24 cellular contexts compared by ENCODE assay signal in the genomic region with DNA sequence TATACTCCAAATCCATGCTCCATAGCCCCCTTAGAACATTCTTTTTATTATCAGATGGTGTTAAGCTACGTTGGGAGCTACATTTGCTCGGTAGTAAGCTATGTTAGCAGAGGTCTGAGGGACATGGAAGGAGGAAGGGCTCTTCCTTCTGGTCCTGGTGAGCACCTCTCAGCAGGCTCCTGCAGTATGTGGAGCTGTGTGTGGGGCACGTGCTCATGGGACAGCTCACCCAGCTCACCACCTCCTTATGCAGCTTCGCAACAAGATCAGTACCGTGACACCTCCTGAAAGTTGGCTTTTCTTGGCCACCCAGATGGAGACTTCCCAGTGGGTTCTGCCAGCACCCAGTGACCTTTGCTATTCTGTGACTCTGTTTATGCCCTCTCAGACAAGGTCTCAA.
"Had no signal": no experiment of that assay in that cellular context is flagged by ENCODE, and none has a peak within 500 bp of the region (broad histone marks: within the 10 kb centered on the region; RNA-seq: fewer than 3 reads in every experiment).

No MANE protein-coding gene starts in this region.

- DNase-seq: activated B cell treated with CpG ODN at 0.5 μM for 24 hours; activated CD8-positive, alpha-beta T cell treated with anti-CD3 and anti-CD28 coated beads, Interleukin-2, amount 10 ng/mL, durations not matched to agents 7 days and 5 days; activated naive CD4-positive, alpha-beta T cell; activated T-cell treated with anti-CD3 and anti-CD28 coated beads for 4 hours; activated T-cell treated with anti-CD3 and anti-CD28 coated beads, Interleukin-2, amount 50 U/mL, for 72 hours; anterior cingulate cortex; dermis blood vessel endothelial cell; effector CD4-positive, alpha-beta T cell; esophagus squamous epithelium; foreskin melanocyte; heart right ventricle; kidney glomerular epithelial cell; lower lobe of right lung; mesenchymal stem cell; posterior cingulate gyrus; right lobe of liver; stimulated activated CD4-positive, alpha-beta T cell treated with anti-CD3 and anti-CD28 coated beads, Interleukin-2, amount 100 ng/mL, for 48 hours; stimulated activated naive CD4-positive, alpha-beta T cell treated with Interleukin-2 at 50 U/mL for 16 hours; uterus had no signal

- H3K27me3 Mint-ChIP-seq: activated B cell treated with CpG ODN at 0.5 μM for 24 hours; activated naive CD8-positive, alpha-beta T cell; natural killer cell treated with Interleukin-12 subunit alpha and Interleukin-12 subunit beta and Interleukin-15 and Interleukin-18, amount 100 ng/mL, for 72 hours had no signal

- H3K4me1 Mint-ChIP-seq: activated B cell treated with CpG ODN at 0.5 μM for 24 hours had no signal

- ATAC-seq: activated CD8-positive, alpha-beta T cell treated with anti-CD3 and anti-CD28 coated beads, Interleukin-2, amount 10 ng/mL, durations not matched to agents 7 days and 5 days; activated T-cell treated with anti-CD3 and anti-CD28 coated beads, Interleukin-2, amount 50 U/mL, for 72 hours; heart right ventricle; left lobe of liver; lower lobe of right lung; natural killer cell treated with Interleukin-12 subunit alpha and Interleukin-12 subunit beta and Interleukin-15 and Interleukin-18, amount 100 ng/mL, for 72 hours; right lobe of liver had no signal

- H3K36me3 Mint-ChIP-seq: activated naive CD8-positive, alpha-beta T cell had no signal

- H3K4me3 ChIP-seq: esophagus squamous epithelium, heart right ventricle, lower lobe of right lung, right lobe of liver, tibial nerve, uterus had no signal

- H3K4me1 ChIP-seq: esophagus squamous epithelium, heart right ventricle, lower lobe of right lung, right lobe of liver, tibial nerve, uterus had no signal

- H3K36me3 ChIP-seq: esophagus squamous epithelium, heart right ventricle, lower lobe of right lung, right lobe of liver, tibial nerve, uterus had no signal

- H3K27me3 ChIP-seq: esophagus squamous epithelium, heart right ventricle, right lobe of liver, tibial nerve, uterus had no signal

- H3K27ac Mint-ChIP-seq: activated B cell treated with CpG ODN at 0.5 μM for 24 hours; activated CD8-positive, alpha-beta T cell treated with anti-CD3 and anti-CD28 coated beads, Interleukin-2, amount 10 ng/mL, durations not matched to agents 7 days and 5 days; activated naive CD8-positive, alpha-beta T cell; activated T-cell treated with anti-CD3 and anti-CD28 coated beads, Interleukin-2, amount 50 U/mL, for 72 hours; natural killer cell treated with Interleukin-12 subunit alpha and Interleukin-12 subunit beta and Interleukin-15 and Interleukin-18, amount 100 ng/mL, for 72 hours had no signal

- H3K9me3 ChIP-seq: esophagus squamous epithelium, lower lobe of right lung, right lobe of liver, tibial nerve, uterus had no signal

- H3K27ac ChIP-seq: epithelial cell of prostate, esophagus squamous epithelium, heart right ventricle, lower lobe of right lung, right lobe of liver, tibial nerve, uterus had no signal

- H3K4me3 Mint-ChIP-seq: activated B cell treated with CpG ODN at 0.5 μM for 24 hours; activated CD8-positive, alpha-beta T cell treated with anti-CD3 and anti-CD28 coated beads, Interleukin-2, amount 10 ng/mL, durations not matched to agents 7 days and 5 days; activated naive CD8-positive, alpha-beta T cell; activated T-cell treated with anti-CD3 and anti-CD28 coated beads, Interleukin-2, amount 50 U/mL, for 72 hours; natural killer cell treated with Interleukin-12 subunit alpha and Interleukin-12 subunit beta and Interleukin-15 and Interleukin-18, amount 100 ng/mL, for 72 hours had no signal
